ENCODE assay signal across 19 cellular contexts in the genomic region with DNA sequence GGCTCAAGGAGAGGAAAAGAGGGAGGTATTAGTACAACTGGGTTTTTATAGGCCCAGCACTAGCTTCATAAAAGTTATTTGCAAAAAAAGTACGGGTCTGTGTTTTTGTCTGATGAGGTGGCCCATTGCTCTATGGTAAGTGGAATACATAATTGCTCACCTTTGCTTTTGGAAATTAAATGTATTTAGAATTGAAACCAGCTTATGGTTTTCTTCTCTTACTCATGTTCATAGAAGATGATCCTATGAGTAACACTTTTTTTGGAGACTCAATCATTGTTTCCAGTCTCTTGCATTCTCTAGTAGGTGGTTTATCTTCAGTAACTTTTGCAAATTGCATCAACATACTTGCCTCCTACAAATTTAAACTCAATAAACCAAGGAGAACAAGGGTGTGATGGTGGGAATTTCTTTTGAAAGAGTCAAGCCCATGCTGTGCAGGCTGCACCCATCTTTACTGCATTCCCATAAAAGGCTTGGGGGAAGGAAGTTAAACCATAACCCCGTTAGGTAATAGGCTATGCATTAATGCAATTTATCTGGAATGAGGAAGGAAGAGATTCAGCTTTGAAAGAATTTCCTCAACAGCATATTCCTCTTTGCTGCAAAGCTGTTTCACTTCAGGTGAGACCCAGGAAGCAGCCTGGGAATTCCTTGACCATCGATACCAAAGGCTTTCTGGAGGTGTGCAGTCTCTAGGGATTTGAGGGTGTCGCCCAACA. TPM values are rescaled to one million over a fixed set of nuclear protein-coding genes. Genes with fewer than 3 reads are reported as not detected.
DNase-seq lines count a peak whose midpoint lies in the region; ATAC-seq and TF ChIP-seq lines count a peak whose summit lies in the region.
"Had no signal": no experiment of that assay in that cellular context is flagged by ENCODE, and none has a peak within 500 bp of the region (broad histone marks: within the 10 kb centered on the region; RNA-seq: fewer than 3 reads in every experiment).

No MANE protein-coding gene starts in this region.

- H3K4me3 ChIP-seq in lung, result no peak overlapping the region
- H3K4me3 ChIP-seq in lower leg skin (ENCODE audit: low read depth, poor library complexity, severe bottlenecking), result no peak overlapping the region
- H3K4me3 ChIP-seq: pancreas, tibial artery had no signal

- H3K4me1 Mint-ChIP-seq in activated T-cell treated with anti-CD3 and anti-CD28 coated beads, Interleukin-2, amount 50 U/mL, for 72 hours (ENCODE audit: low read depth), result peaks cover 23% of the 10 kb centered on the region
- H3K4me1 Mint-ChIP-seq: T-cell had no signal

- H3K27ac Mint-ChIP-seq in activated T-cell treated with anti-CD3 and anti-CD28 coated beads, Interleukin-2, amount 50 U/mL, for 72 hours, result peak overlapping the region; percentile 64
- H3K27ac Mint-ChIP-seq: T-cell had no signal

- no peak overlapping the region for H3K27ac ChIP-seq in lung (ENCODE audit: low read depth in 1 of 2, low read length in 1 of 2)
- H3K27ac ChIP-seq: pancreas, tibial artery had no signal

- no peak for TF ChIP-seq POLR2A in lower leg skin (IDR thresholded peaks at IDR 0.05)

- no peaks in the 10 kb centered on the region for H3K9me3 Mint-ChIP-seq in activated T-cell treated with anti-CD3 and anti-CD28 coated beads, Interleukin-2, amount 50 U/mL, for 72 hours
- H3K9me3 Mint-ChIP-seq: T-cell had no signal

- intact Hi-C loops in lower leg skin (cut with DNase I; ENCODE audit: low total_unique reads), result no loop called here

- H3K27me3 ChIP-seq in lung (ENCODE audit: control insufficient read depth, insufficient read depth), result no peaks in the 10 kb centered on the region
- H3K27me3 ChIP-seq: BE2C, pancreas, tibial artery had no signal

- H3K36me3 Mint-ChIP-seq in activated T-cell treated with anti-CD3 and anti-CD28 coated beads, Interleukin-2, amount 50 U/mL, for 72 hours (ENCODE audit: insufficient read depth in 2 of 2), result no peaks in the 10 kb centered on the region
- H3K36me3 Mint-ChIP-seq: T-cell had no signal

- CTCF ChIA-PET in HEK293T (lab: Yijun Ruan, JAX), result interaction anchor here (0.5 kb wide), 1 partner anchor 588 kb away, joined by 3 read pairs; no protein-coding TSS in a partner anchor

- peak overlapping the region; percentile 9 to 35 for H3K4me3 Mint-ChIP-seq in activated T-cell treated with anti-CD3 and anti-CD28 coated beads, Interleukin-2, amount 50 U/mL, for 72 hours
- H3K4me3 Mint-ChIP-seq: T-cell had no signal

- no peaks in the 10 kb centered on the region for H3K9me3 ChIP-seq in lung (ENCODE audit: control insufficient read depth in 2 of 2, insufficient read depth in 1 of 2, low read length in 1 of 2)
- H3K9me3 ChIP-seq: BE2C, pancreas, tibial artery had no signal

- DNase-seq in CD1c-positive myeloid dendritic cell (ENCODE audit: extremely low spot score) (peak; percentile 82), HPDE6-E6E7 (ENCODE audit: extremely low spot score) (peak; percentile 7), lung (ENCODE audit: low spot score) (no peak), HEK293T (ENCODE audit: extremely low spot score) (no peak), NCI-H774 (lab: John Stamatoyannopoulos, UW) (no peak), lower leg skin (ENCODE audit: low spot score in 2 of 2) (no peak)
- DNase-seq in activated T-cell treated with anti-CD3 and anti-CD28 coated beads, Interleukin-2, amount 50 U/mL, for 72 hours, result no peak
- DNase-seq: BE2C; caudate nucleus; effector CD4-positive, alpha-beta T cell; GOT3; kidney glomerular epithelial cell; NCI-H2081; NCI-H524; pancreas; stimulated activated CD4-positive, alpha-beta T cell treated with anti-CD3 and anti-CD28 coated beads, Interleukin-2, amount 100 ng/mL, for 48 hours; T-cell; tibial artery had no signal

- H3K27me3 Mint-ChIP-seq in activated T-cell treated with anti-CD3 and anti-CD28 coated beads, Interleukin-2, amount 50 U/mL, for 72 hours (ENCODE audit: low read depth), result peaks cover 14% of the 10 kb centered on the region

- WGBS in lung, 2 donors, result 47 to 78% methylated on average over 4 of the region's 4 CpGs
- 79 to 84% methylated on average over 4 of the region's 4 CpGs for WGBS in lower leg skin, 2 donors

- no peaks in the 10 kb centered on the region for H3K4me1 ChIP-seq in lung (ENCODE audit: control insufficient read depth in 2 of 2, insufficient read depth in 2 of 2, low read length in 2 of 2)
- H3K4me1 ChIP-seq: BE2C, pancreas, tibial artery had no signal

- TF ChIP-seq CTCF in lung (IDR thresholded peaks at IDR 0.05; ENCODE audit: control extremely low read depth, extremely low read depth) (no peak), lower leg skin (IDR thresholded peaks at IDR 0.05) (no peak)

- ATAC-seq in activated T-cell treated with anti-CD3 and anti-CD28 coated beads, Interleukin-2, amount 50 U/mL, for 72 hours (replicated peaks in 1 of 2), result peak; percentile 89
- ATAC-seq in lung (ENCODE audit: insufficient read depth, low FRiP score), result peak; percentile 69
- ATAC-seq in HG03439 (IDR thresholded peaks at IDR 0.05; ENCODE audit: unreplicated experiment), result no peak
- ATAC-seq: T-cell had no signal

- no peaks in the 10 kb centered on the region for H3K36me3 ChIP-seq in lung (ENCODE audit: control insufficient read depth in 2 of 2, insufficient read depth in 2 of 2, low read length in 2 of 2)
- H3K36me3 ChIP-seq: BE2C, pancreas, tibial artery had no signal

- POLR2A ChIA-PET in HEK293T (lab: Yijun Ruan, JAX), result no interaction called here

TF ChIP-seq in HEK293T, 16 proteins besides CTCF, POLR2A, EP300 and RAD21:
- TF ChIP-seq, protein P1, sequence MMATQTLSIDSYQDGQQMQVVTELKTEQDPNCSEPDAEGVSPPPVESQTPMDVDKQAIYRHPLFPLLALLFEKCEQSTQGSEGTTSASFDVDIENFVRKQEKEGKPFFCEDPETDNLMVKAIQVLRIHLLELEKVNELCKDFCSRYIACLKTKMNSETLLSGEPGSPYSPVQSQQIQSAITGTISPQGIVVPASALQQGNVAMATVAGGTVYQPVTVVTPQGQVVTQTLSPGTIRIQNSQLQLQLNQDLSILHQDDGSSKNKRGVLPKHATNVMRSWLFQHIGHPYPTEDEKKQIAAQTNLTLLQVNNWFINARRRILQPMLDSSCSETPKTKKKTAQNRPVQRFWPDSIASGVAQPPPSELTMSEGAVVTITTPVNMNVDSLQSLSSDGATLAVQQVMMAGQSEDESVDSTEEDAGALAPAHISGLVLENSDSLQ (IDR thresholded peaks at IDR 0.05), result no peak
- TF ChIP-seq HDGF (IDR thresholded peaks at IDR 0.05; ENCODE audit: borderline replicate concordance), result no peak
- no peak for TF ChIP-seq FOXM1 (IDR thresholded peaks at IDR 0.05; ENCODE audit: borderline replicate concordance)
- no peak for TF ChIP-seq LEF1 (IDR thresholded peaks at IDR 0.05; ENCODE audit: borderline replicate concordance)
- no peak for TF ChIP-seq CTBP1 (IDR thresholded peaks at IDR 0.05; ENCODE audit: borderline replicate concordance)
- no peak for TF ChIP-seq FOXA1 (IDR thresholded peaks at IDR 0.05)
- TF ChIP-seq NFRKB (IDR thresholded peaks at IDR 0.05), result no peak
- TF ChIP-seq SUZ12 (IDR thresholded peaks at IDR 0.05), result no peak
- no peak for TF ChIP-seq ELF4 (IDR thresholded peaks at IDR 0.05)
- no peak for TF ChIP-seq FOXK2 (IDR thresholded peaks at IDR 0.05)
- no peak for TF ChIP-seq ZNF384 (IDR thresholded peaks at IDR 0.05)
- no peak for TF ChIP-seq BHLHE40 (IDR thresholded peaks at IDR 0.05; ENCODE audit: borderline replicate concordance)
- no peak for TF ChIP-seq TARDBP (IDR thresholded peaks at IDR 0.05)

RNA-seq across cellular contexts. Expression of a gene that starts 48.5 kb away (rescaled TPM):
- under 1 TPM; 0.12 to 0.28 TPM for total RNA-seq in activated T-cell treated with anti-CD3 and anti-CD28 coated beads, Interleukin-2, amount 50 U/mL, for 72 hours
- total RNA-seq in lung, result 100 to 1,000 TPM in 1 of 2 donors, 10 to 100 TPM in 1; 18.9 to 112 TPM
- 10 to 100 TPM; 18.4 to 61.7 TPM for polyA plus RNA-seq in lung
- total RNA-seq in lower leg skin, result 10 to 100 TPM; 11.1 to 42.6 (median 15.5) TPM

Comparison
In these comparisons a context has a peak if more than half of its experiments do, and no peak if none do; other contexts are left out.
1. DNase-seq: peak in CD1c-positive myeloid dendritic cell (single experiment) and HPDE6-E6E7 (single experiment); none in activated T-cell treated with anti-CD3 and anti-CD28 coated beads, Interleukin-2, amount 50 U/mL, for 72 hours (0 of 2), lung (single experiment), HEK293T (single experiment), NCI-H774 (single experiment) and lower leg skin (0 of 2).
2. RNA of a gene that starts 48.5 kb away (total RNA-seq): 18.9 to 112 TPM in lung and 11.1 to 42.6 TPM in lower leg skin; 0.12 to 0.28 TPM in activated T-cell treated with anti-CD3 and anti-CD28 coated beads, Interleukin-2, amount 50 U/mL, for 72 hours; every median in the first group is over 4 times any median in the second.